1 cellular context compared by ENCODE assay signal in genomic region chr11:117907276-117908110, GRCh38.
TF ChIP-seq lines count a peak whose summit lies in the region.

No MANE protein-coding gene starts in this region.

TF ChIP-seq in H1, 55 proteins besides CTCF, POLR2A, EP300 and RAD21:
- no peak for TF ChIP-seq EZH2 (IDR thresholded peaks at IDR 0.05; ENCODE audit: low read depth, low read length, severe bottlenecking)
- TF ChIP-seq CREB1 (IDR thresholded peaks at IDR 0.05): peak; percentile 82
- TF ChIP-seq BACH1 (IDR thresholded peaks at IDR 0.05; ENCODE audit: low read length): peak; percentile 54; the same call in 1 of the 2 replicates
- peak; percentile 11 for TF ChIP-seq KDM4A (IDR thresholded peaks at IDR 0.05; ENCODE audit: low read depth, low read length, severe bottlenecking)
- 0 out of 2 replicates have a peak, but pooled peaks have one; percentile 42 for TF ChIP-seq ATF2 (IDR thresholded peaks at IDR 0.05; ENCODE audit: low read length)
- peak; percentile 37; the same call in 1 of the 2 replicates for TF ChIP-seq SP1 (IDR thresholded peaks at IDR 0.05; ENCODE audit: low read depth, low read length)
